Comparison of ENCODE assay signal across 9 cellular contexts in the genomic region with DNA sequence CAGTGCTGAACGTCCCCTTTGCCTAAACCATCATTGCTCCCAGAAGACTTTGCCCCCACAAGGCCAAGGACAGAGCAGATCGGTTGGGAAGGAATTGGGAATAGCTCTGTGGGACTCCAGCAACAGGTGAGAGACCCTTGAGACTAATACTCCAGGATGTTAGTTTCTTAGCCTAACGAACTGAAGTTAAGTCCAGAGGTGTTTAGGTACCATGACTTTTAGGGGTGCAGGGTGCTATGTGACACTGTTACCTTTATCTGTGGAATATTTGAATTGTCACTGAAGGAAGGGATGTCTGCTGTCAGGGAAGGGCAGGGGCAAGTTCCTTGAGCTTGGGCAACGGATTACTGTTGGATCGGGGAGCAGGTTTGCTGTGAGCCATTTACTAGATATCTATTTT. TPM values are rescaled to one million over a fixed set of nuclear protein-coding genes. Genes with fewer than 3 reads are reported as not detected.
DNase-seq lines count a peak whose midpoint lies in the region; ATAC-seq and TF ChIP-seq lines count a peak whose summit lies in the region.
"Had no signal": no experiment of that assay in that cellular context is flagged by ENCODE, and none has a peak within 500 bp of the region (broad histone marks: within the 10 kb centered on the region; RNA-seq: fewer than 3 reads in every experiment).

No MANE protein-coding gene starts in this region.

- H3K27me3 ChIP-seq in SJSA1 (replicated peaks) = no peaks in the 10 kb centered on the region

- H3K9me3 ChIP-seq in SJSA1 (replicated peaks) = no peaks in the 10 kb centered on the region

- intact Hi-C loops in sciatic nerve (cut with DNase I) = no loop called here

- ATAC-seq in sciatic nerve = no peak
- ATAC-seq in GM18868 (IDR thresholded peaks at IDR 0.05; ENCODE audit: unreplicated experiment) = no peak
- no peak for ATAC-seq in GM21619 (IDR thresholded peaks at IDR 0.05; ENCODE audit: unreplicated experiment)
- ATAC-seq in GM19467 (IDR thresholded peaks at IDR 0.05; ENCODE audit: unreplicated experiment) = no peak

- H3K27ac ChIP-seq in SJSA1 = no peak overlapping the region

- DNase-seq in SJSA1 (ENCODE audit: low read depth in 1 of 2, low spot score in 2 of 2) = no peak
- no peak for DNase-seq in fibroblast of pulmonary artery (ENCODE audit: low read depth)
- peak; percentile 15 for DNase-seq in sciatic nerve (ENCODE audit: low spot score)
- DNase-seq in NCI-H2081 treated with DMSO at 0.1 percent for 48 hours (lab: John Stamatoyannopoulos, UW) = no peak
- DNase-seq: stimulated activated CD4-positive, alpha-beta T cell treated with anti-CD3 and anti-CD28 coated beads, Interleukin-4, amount 100 ng/mL, for 4 hours had no signal

- H3K4me3 ChIP-seq in GM08714 (ENCODE audit: low read length) (peak overlapping the region; percentile 81; the same call in 1 of the 2 replicates), SJSA1 (peak overlapping the region; percentile 93; the same call in 1 of the 2 replicates), fibroblast of pulmonary artery (replicated peaks; ENCODE audit: low read depth, low read length) (peak overlapping the region; percentile 98)

- H3K4me1 ChIP-seq in SJSA1 (replicated peaks) = peaks cover 44% of the 10 kb centered on the region

- peaks cover 42% of the 10 kb centered on the region for H3K36me3 ChIP-seq in SJSA1

- TF ChIP-seq CTCF in fibroblast of pulmonary artery (IDR thresholded peaks at IDR 0.05; ENCODE audit: low read length, missing control alignments) = no peak

RNA-seq across cellular contexts. Expression of gene BLCAP, which starts 1.9 kb away (rescaled TPM):
- total RNA-seq in SJSA1 (2014; rRNA removed; shearing (Covaris generic)) = 93.1 and 102 TPM in 2 replicates
- 58.4 TPM for total RNA-seq in sciatic nerve

RNA-seq across cellular contexts. Expression of gene NNAT, which starts 4.8 kb away (rescaled TPM):
- not detected in 2 replicates for total RNA-seq in SJSA1 (2014; rRNA removed; shearing (Covaris generic))
- 2.1 TPM for total RNA-seq in sciatic nerve
